Comparison of ENCODE assay signal across 15 cellular contexts in genomic region chr7:51802698-51803097, GRCh38.
"Had no signal": no experiment of that assay in that cellular context is flagged by ENCODE, and none has a peak within 500 bp of the region (broad histone marks: within the 10 kb centered on the region; RNA-seq: fewer than 3 reads in every experiment).

No MANE protein-coding gene starts in this region.

- H3K9me3 ChIP-seq: esophagus squamous epithelium, psoas muscle, right lobe of liver, thoracic aorta had no signal

- H3K4me1 ChIP-seq: esophagus squamous epithelium, psoas muscle, right lobe of liver had no signal

- H3K27me3 ChIP-seq: brain microvascular endothelial cell, esophagus squamous epithelium, right lobe of liver had no signal

- ATAC-seq: natural killer cell treated with Interleukin-12 subunit alpha and Interleukin-12 subunit beta and Interleukin-15 and Interleukin-18, amount 100 ng/mL, for 72 hours; psoas muscle; right lobe of liver had no signal

- DNase-seq: activated CD4-positive, alpha-beta T cell treated with anti-CD3 and anti-CD28 coated beads, Interleukin-2, amount 10 ng/mL, durations not matched to agents 7 days and 5 days; activated naive CD8-positive, alpha-beta T cell treated with anti-CD3 and anti-CD28 coated beads, Interleukin-2, amount 10 ng/mL, durations not matched to agents 7 days and 5 days; anterior cingulate cortex; brain microvascular endothelial cell; cortex of kidney; effector CD4-positive, alpha-beta T cell; esophagus squamous epithelium; hypothalamus; immature natural killer cell; mesenchymal stem cell; psoas muscle; right lobe of liver had no signal

- H3K27ac ChIP-seq: brain microvascular endothelial cell, esophagus squamous epithelium, psoas muscle, right lobe of liver, thoracic aorta had no signal

- FAIRE-seq: endothelial cell of umbilical vein had no signal

- H3K4me3 ChIP-seq: esophagus squamous epithelium, psoas muscle, right lobe of liver, thoracic aorta had no signal

- H3K36me3 ChIP-seq: brain microvascular endothelial cell, esophagus squamous epithelium, right lobe of liver, thoracic aorta had no signal
